1 cellular context compared by ENCODE assay signal in genomic region chr1:230277201-230277771, GRCh38.
A peak's percentile ranks its signal among the peaks of the same experiment; 100 is the strongest.
TF ChIP-seq lines count a peak whose summit lies in the region.

No MANE protein-coding gene starts in this region.

TF ChIP-seq in H1, 55 proteins besides CTCF, POLR2A, EP300 and RAD21 (continued from another document):
- TF ChIP-seq, protein P1, sequence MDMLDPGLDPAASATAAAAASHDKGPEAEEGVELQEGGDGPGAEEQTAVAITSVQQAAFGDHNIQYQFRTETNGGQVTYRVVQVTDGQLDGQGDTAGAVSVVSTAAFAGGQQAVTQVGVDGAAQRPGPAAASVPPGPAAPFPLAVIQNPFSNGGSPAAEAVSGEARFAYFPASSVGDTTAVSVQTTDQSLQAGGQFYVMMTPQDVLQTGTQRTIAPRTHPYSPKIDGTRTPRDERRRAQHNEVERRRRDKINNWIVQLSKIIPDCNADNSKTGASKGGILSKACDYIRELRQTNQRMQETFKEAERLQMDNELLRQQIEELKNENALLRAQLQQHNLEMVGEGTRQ (IDR thresholded peaks at IDR 0.05; ENCODE audit: low read length), result no peak
- TF ChIP-seq POU5F1 (IDR thresholded peaks at IDR 0.05; ENCODE audit: low read depth, low read length), result peak; percentile 89
- TF ChIP-seq SIRT6 (IDR thresholded peaks at IDR 0.05; ENCODE audit: low read length), result no peak
- TF ChIP-seq SP2 (IDR thresholded peaks at IDR 0.05; ENCODE audit: low read length), result no peak
- no peak for TF ChIP-seq CHD7 (IDR thresholded peaks at IDR 0.05; ENCODE audit: insufficient replicate concordance, low read length)
- TF ChIP-seq CHD1 (IDR thresholded peaks at IDR 0.05; ENCODE audit: low read depth, low read length), result no peak
- TF ChIP-seq EGR1 (IDR thresholded peaks at IDR 0.05; ENCODE audit: borderline replicate concordance, low read depth, low read length), result no peak
- TF ChIP-seq MAFK (IDR thresholded peaks at IDR 0.05; ENCODE audit: low read depth, low read length), result no peak
- TF ChIP-seq JUN (IDR thresholded peaks at IDR 0.05; ENCODE audit: low read depth, low read length), result no peak
- no peak for TF ChIP-seq PHF8 (conservative IDR thresholded peaks at IDR 0.05; ENCODE audit: low read depth, low read length)
- TF ChIP-seq SUZ12 (IDR thresholded peaks at IDR 0.05; ENCODE audit: low read length), result no peak
- TF ChIP-seq SP4 (IDR thresholded peaks at IDR 0.05; ENCODE audit: low read length), result peak; percentile 89; the same call in 1 of the 2 replicates
- TF ChIP-seq SIN3A (conservative IDR thresholded peaks at IDR 0.05 in 1 of 2, IDR thresholded peaks at IDR 0.05 in 1 of 2; ENCODE audit: low read depth in 1 of 2, low read length in 2 of 2), result peak; percentile 96 to 98
- no peak for TF ChIP-seq KDM5A (IDR thresholded peaks at IDR 0.05; ENCODE audit: low read length)
- TF ChIP-seq YY1 (IDR thresholded peaks at IDR 0.05; ENCODE audit: low read depth, low read length), result peak; percentile 67
- no peak for TF ChIP-seq CBX8 (IDR thresholded peaks at IDR 0.05; ENCODE audit: borderline replicate concordance, low read depth, low read length)
- TF ChIP-seq GABPA (IDR thresholded peaks at IDR 0.05; ENCODE audit: borderline replicate concordance, insufficient read depth, low read length), result no peak
- TF ChIP-seq NRF1 (IDR thresholded peaks at IDR 0.05; ENCODE audit: low read depth, low read length), result no peak
- peak; percentile 16; the same call in 1 of the 2 replicates for TF ChIP-seq CREB1 (IDR thresholded peaks at IDR 0.05)
- TF ChIP-seq ATF2 (IDR thresholded peaks at IDR 0.05; ENCODE audit: low read length), result 0 out of 2 replicates have a peak, but pooled peaks have one; percentile 38
- TF ChIP-seq CTBP2 (IDR thresholded peaks at IDR 0.05; ENCODE audit: borderline replicate concordance, insufficient read depth, insufficient read length, low read length), result peak; percentile 89
- TF ChIP-seq HDAC6 (IDR thresholded peaks at IDR 0.05; ENCODE audit: low read depth, low read length), result no peak
- TF ChIP-seq TAF1 (IDR thresholded peaks at IDR 0.05; ENCODE audit: low read depth, low read length), result no peak
- TF ChIP-seq BRCA1 (IDR thresholded peaks at IDR 0.05; ENCODE audit: low read depth, low read length), result no peak
- peak in 1 of 2 experiments; percentile 83; a peak in 2 of 4 replicates for TF ChIP-seq HDAC2 (IDR thresholded peaks at IDR 0.05; ENCODE audit: borderline replicate concordance in 1 of 2, low read depth in 2 of 2, low read length in 2 of 2)
- no peak for TF ChIP-seq CHD2 (IDR thresholded peaks at IDR 0.05; ENCODE audit: low read length)
- no peak for TF ChIP-seq POLR2AphosphoS5 (IDR thresholded peaks at IDR 0.05; ENCODE audit: low read depth, low read length)
- TF ChIP-seq ZNF274 (IDR thresholded peaks at IDR 0.05; ENCODE audit: borderline replicate concordance, extremely low read depth, low read length), result no peak
- TF ChIP-seq BACH1 (IDR thresholded peaks at IDR 0.05; ENCODE audit: low read length), result no peak
- no peak for TF ChIP-seq CBX5 (IDR thresholded peaks at IDR 0.05; ENCODE audit: low read depth, low read length)
- TF ChIP-seq TAF7 (optimal IDR thresholded peaks at IDR 0.05; ENCODE audit: borderline replicate concordance, low read depth, low read length), result no peak
- TF ChIP-seq SP1 (IDR thresholded peaks at IDR 0.05; ENCODE audit: low read depth, low read length), result peak; percentile 56
- TF ChIP-seq FOSL1 (IDR thresholded peaks at IDR 0.05; ENCODE audit: insufficient read depth, low read depth, low read length), result no peak
- TF ChIP-seq TCF12 (IDR thresholded peaks at IDR 0.05; ENCODE audit: low read depth, low read length), result no peak
- no peak for TF ChIP-seq ATF3 (IDR thresholded peaks at IDR 0.05; ENCODE audit: insufficient read depth, low read depth, low read length)
- TF ChIP-seq SRF (IDR thresholded peaks at IDR 0.05; ENCODE audit: low read depth, low read length), result no peak
- TF ChIP-seq BCL11A (IDR thresholded peaks at IDR 0.05; ENCODE audit: low read depth in 2 of 2, low read length in 2 of 2), result no peak
- no peak for TF ChIP-seq RXRA (IDR thresholded peaks at IDR 0.05; ENCODE audit: insufficient read depth, low read depth, low read length)
- TF ChIP-seq KDM4A (IDR thresholded peaks at IDR 0.05; ENCODE audit: low read depth, low read length, severe bottlenecking), result no peak
- no peak for TF ChIP-seq EZH2 (IDR thresholded peaks at IDR 0.05; ENCODE audit: low read depth, low read length, severe bottlenecking)
- no peak for TF ChIP-seq GTF2F1 (IDR thresholded peaks at IDR 0.05; ENCODE audit: borderline replicate concordance, low read depth, low read length)
TF ChIP-seq in H1: peak in this region for 13.
